In the genomic region with DNA sequence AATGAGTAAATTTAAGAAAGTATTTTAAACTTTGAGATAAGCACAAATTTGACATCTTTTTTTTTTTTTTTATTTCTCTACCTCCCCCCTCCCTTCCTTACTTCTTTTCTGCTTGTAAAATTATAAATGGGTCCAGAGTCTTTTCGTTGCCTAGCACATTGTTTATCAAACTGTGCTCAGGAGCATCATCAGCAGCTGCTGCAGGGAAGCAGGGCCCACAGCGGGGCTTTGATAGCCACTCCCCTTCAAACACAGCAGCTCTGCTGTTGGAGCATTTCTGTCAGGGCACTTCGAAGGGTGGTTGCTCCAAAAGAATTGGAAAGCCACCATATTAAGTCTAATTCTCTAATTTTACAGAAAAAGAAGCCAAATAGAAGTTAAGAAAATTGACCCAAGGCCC, we compare ENCODE assay signal across 27 cellular contexts.
A peak's percentile ranks its signal among the peaks of the same experiment; 100 is the strongest.
DNase-seq lines count a peak whose midpoint lies in the region; ATAC-seq, FAIRE-seq and TF ChIP-seq lines count a peak whose summit lies in the region.
"Had no signal": no experiment of that assay in that cellular context is flagged by ENCODE, and none has a peak within 500 bp of the region (broad histone marks: within the 10 kb centered on the region; RNA-seq: fewer than 3 reads in every experiment).

No MANE protein-coding gene starts in this region.

- H3K27me3 ChIP-seq in astrocyte (ENCODE audit: insufficient read depth, low read length) = no peaks in the 10 kb centered on the region
- no peaks in the 10 kb centered on the region for H3K27me3 ChIP-seq in skeletal muscle tissue (ENCODE audit: control insufficient read depth in 3 of 3, insufficient read depth in 3 of 3, low read length in 3 of 3)
- H3K27me3 ChIP-seq: cardiac muscle cell, pancreas had no signal

- H3K4me3 ChIP-seq in astrocyte (ENCODE audit: insufficient read depth, low read depth, low read length) (no peak overlapping the region), mucosa of descending colon (no peak overlapping the region), skeletal muscle tissue (ENCODE audit: low read length in 3 of 3) (no peak overlapping the region)
- H3K4me3 ChIP-seq: cardiac muscle cell, coronary artery, lung, pancreas had no signal

- DNase-seq in astrocyte (ENCODE audit: low read depth) (no peak), Right ventricle myocardium superior (peak; percentile 73), mucosa of descending colon (peak in 1 of 3 donors; percentile 7), AG08396 (ENCODE audit: low spot score) (no peak)
- no peak for DNase-seq in activated CD4-positive, alpha-beta memory T cell treated with anti-CD3 and anti-CD28 coated beads for 36 hours
- DNase-seq: activated CD4-positive, alpha-beta T cell treated with anti-CD3 and anti-CD28 coated beads for 36 hours; activated effector memory CD4-positive, alpha-beta T cell treated with Interleukin-2 at 50 U/mL for 16 hours; activated naive CD8-positive, alpha-beta T cell treated with anti-CD3 and anti-CD28 coated beads for 36 hours; CD4-positive, alpha-beta memory T cell; effector CD8-positive, alpha-beta T cell; Karpas-422; NCI-H2029 treated with DMSO at 0.1 percent for 48 hours; NCI-H2227 treated with DMSO at 0.1 percent for 48 hours; pancreas; PC-3; stimulated activated CD4-positive, alpha-beta T cell treated with anti-CD3 and anti-CD28 coated beads, Interleukin-4, amount 100 ng/mL, for 24 hours had no signal

- no peak for TF ChIP-seq CTCF in astrocyte (IDR thresholded peaks at IDR 0.05; ENCODE audit: insufficient read depth, low read depth, low read length)
- no peak for TF ChIP-seq CTCF in mucosa of descending colon (IDR thresholded peaks at IDR 0.05)

- no peak overlapping the region for H3K4me2 ChIP-seq in astrocyte (ENCODE audit: low read length)

- H3K27ac ChIP-seq in astrocyte (ENCODE audit: low read depth, low read length) = peak overlapping the region; percentile 88
- H3K27ac ChIP-seq in skeletal muscle tissue (ENCODE audit: low read depth, low read length) = peak overlapping the region; percentile 33
- H3K27ac ChIP-seq: cardiac muscle cell, pancreas, VCaP had no signal

- no peaks in the 10 kb centered on the region for H3K27me3 Mint-ChIP-seq in astrocyte (ENCODE audit: low read depth, unreplicated experiment)
- no peaks in the 10 kb centered on the region for H3K27me3 Mint-ChIP-seq in activated CD4-positive, alpha-beta memory T cell treated with anti-CD3 and anti-CD28 coated beads for 36 hours
- H3K27me3 Mint-ChIP-seq: activated CD4-positive, alpha-beta T cell treated with anti-CD3 and anti-CD28 coated beads for 36 hours; activated naive CD8-positive, alpha-beta T cell treated with anti-CD3 and anti-CD28 coated beads for 36 hours; B cell; CD4-positive, alpha-beta memory T cell; type B pancreatic cell had no signal

- no peak overlapping the region for H3K9ac ChIP-seq in astrocyte (ENCODE audit: low read length)
- no peak overlapping the region for H3K9ac ChIP-seq in skeletal muscle tissue (ENCODE audit: low read depth in 1 of 3, low read length in 3 of 3)

- H3K4me3 Mint-ChIP-seq in astrocyte (ENCODE audit: unreplicated experiment) = no peak overlapping the region
- H3K4me3 Mint-ChIP-seq in activated CD4-positive, alpha-beta memory T cell treated with anti-CD3 and anti-CD28 coated beads for 36 hours = no peak overlapping the region
- H3K4me3 Mint-ChIP-seq: activated CD4-positive, alpha-beta T cell treated with anti-CD3 and anti-CD28 coated beads for 36 hours; activated naive CD8-positive, alpha-beta T cell treated with anti-CD3 and anti-CD28 coated beads for 36 hours; B cell; CD4-positive, alpha-beta memory T cell; neural crest cell; type B pancreatic cell had no signal

- no peaks in the 10 kb centered on the region for H3K36me3 Mint-ChIP-seq in astrocyte (ENCODE audit: low read depth, unreplicated experiment)
- no peaks in the 10 kb centered on the region for H3K36me3 Mint-ChIP-seq in activated CD4-positive, alpha-beta memory T cell treated with anti-CD3 and anti-CD28 coated beads for 36 hours
- H3K36me3 Mint-ChIP-seq: activated naive CD8-positive, alpha-beta T cell treated with anti-CD3 and anti-CD28 coated beads for 36 hours; CD4-positive, alpha-beta memory T cell; type B pancreatic cell had no signal

- H4K20me1 ChIP-seq in astrocyte (ENCODE audit: insufficient read depth, low read length) = no peaks in the 10 kb centered on the region

- H3K4me1 Mint-ChIP-seq in astrocyte (ENCODE audit: low read depth, unreplicated experiment) = peaks cover 18% of the 10 kb centered on the region
- H3K4me1 Mint-ChIP-seq in activated CD4-positive, alpha-beta memory T cell treated with anti-CD3 and anti-CD28 coated beads for 36 hours (ENCODE audit: low read depth) = no peaks in the 10 kb centered on the region
- H3K4me1 Mint-ChIP-seq: activated CD4-positive, alpha-beta T cell treated with anti-CD3 and anti-CD28 coated beads for 36 hours; activated naive CD8-positive, alpha-beta T cell treated with anti-CD3 and anti-CD28 coated beads for 36 hours; B cell; CD4-positive, alpha-beta memory T cell had no signal

- H3K9me3 ChIP-seq in astrocyte (ENCODE audit: insufficient read depth, low read depth, low read length) = no peaks in the 10 kb centered on the region
- peaks cover 3% of the 10 kb centered on the region for H3K9me3 ChIP-seq in mucosa of descending colon
- H3K9me3 ChIP-seq in skeletal muscle tissue (ENCODE audit: control insufficient read depth in 3 of 3, low read length in 3 of 3) = peaks cover 0 to 5% (median 0%) of the 10 kb centered on the region in 3 donors
- H3K9me3 ChIP-seq: pancreas had no signal

- peaks cover 3% of the 10 kb centered on the region for H3K9me3 Mint-ChIP-seq in astrocyte (ENCODE audit: unreplicated experiment)
- no peaks in the 10 kb centered on the region for H3K9me3 Mint-ChIP-seq in activated CD4-positive, alpha-beta memory T cell treated with anti-CD3 and anti-CD28 coated beads for 36 hours
- H3K9me3 Mint-ChIP-seq: activated naive CD8-positive, alpha-beta T cell treated with anti-CD3 and anti-CD28 coated beads for 36 hours had no signal

- no peak overlapping the region for H3K27ac Mint-ChIP-seq in astrocyte (ENCODE audit: unreplicated experiment)
- H3K27ac Mint-ChIP-seq in activated CD4-positive, alpha-beta memory T cell treated with anti-CD3 and anti-CD28 coated beads for 36 hours = no peak overlapping the region
- H3K27ac Mint-ChIP-seq: activated CD4-positive, alpha-beta T cell treated with anti-CD3 and anti-CD28 coated beads for 36 hours; activated naive CD8-positive, alpha-beta T cell treated with anti-CD3 and anti-CD28 coated beads for 36 hours; B cell; CD4-positive, alpha-beta memory T cell; type B pancreatic cell had no signal

- ATAC-seq in Right ventricle myocardium superior (ENCODE audit: poor library complexity) (peak; percentile 78), mucosa of descending colon (peak; percentile 40), HG03565 (IDR thresholded peaks at IDR 0.05; ENCODE audit: unreplicated experiment) (no peak)
- ATAC-seq: activated CD4-positive, alpha-beta T cell treated with anti-CD3 and anti-CD28 coated beads for 36 hours; HepG2; pancreas; PC-3 had no signal

- no peaks in the 10 kb centered on the region for H3K36me3 ChIP-seq in astrocyte (ENCODE audit: insufficient read depth, low read length)
- H3K36me3 ChIP-seq in mucosa of descending colon (ENCODE audit: low read depth) = no peaks in the 10 kb centered on the region
- H3K36me3 ChIP-seq in skeletal muscle tissue (ENCODE audit: control insufficient read depth in 3 of 3, insufficient read depth in 3 of 3, low read length in 3 of 3) = no peaks in the 10 kb centered on the region
- H3K36me3 ChIP-seq: cardiac muscle cell, pancreas had no signal

- CTCF ChIA-PET in activated CD4-positive, alpha-beta memory T cell treated with anti-CD3 and anti-CD28 coated beads for 36 hours (lab: Charles Lee) = no interaction called here

- H2AFZ ChIP-seq in astrocyte (ENCODE audit: low read depth, low read length) = no peak overlapping the region

- POLR2A ChIA-PET in activated CD4-positive, alpha-beta memory T cell treated with anti-CD3 and anti-CD28 coated beads for 36 hours (lab: Charles Lee) = interaction anchor here (0.7 kb wide), 1 partner anchor 96 kb away, joined by 4 read pairs; no protein-coding TSS in a partner anchor

- intact Hi-C loops in Right ventricle myocardium superior (cut with DNase I) (no loop called here), mucosa of descending colon (cut with DNase I, micrococcal nuclease) (no loop called here)
- intact Hi-C loops in activated CD4-positive, alpha-beta memory T cell treated with anti-CD3 and anti-CD28 coated beads for 36 hours (cut with micrococcal nuclease) = no loop called here

- FAIRE-seq in astrocyte (lab: Jason Lieb, UNC) = no peak
- FAIRE-seq: HepG2, keratinocyte, pancreas had no signal

- H3K4me1 ChIP-seq in astrocyte (ENCODE audit: insufficient read depth, low read length) (peaks cover 14% of the 10 kb centered on the region), mucosa of descending colon (ENCODE audit: low read depth) (no peaks in the 10 kb centered on the region), skeletal muscle tissue (ENCODE audit: control insufficient read depth in 3 of 3, insufficient read depth in 3 of 3, low read length in 3 of 3) (peaks cover 0 to 4% (median 0%) of the 10 kb centered on the region in 3 donors)
- H3K4me1 ChIP-seq: pancreas had no signal

- H3K79me2 ChIP-seq in astrocyte (ENCODE audit: insufficient read depth, low read length) = no peaks in the 10 kb centered on the region
